In genomic region chr11:24324211-24324610, GRCh38 we compare ENCODE assay signal across 27 cellular contexts.
A peak's percentile ranks its signal among the peaks of the same experiment; 100 is the strongest.
DNase-seq lines count a peak whose midpoint lies in the region; ATAC-seq and TF ChIP-seq lines count a peak whose summit lies in the region.
"Had no signal": no experiment of that assay in that cellular context is flagged by ENCODE, and none has a peak within 500 bp of the region (broad histone marks: within the 10 kb centered on the region; RNA-seq: fewer than 3 reads in every experiment).

No MANE protein-coding gene starts in this region.

- H3K9me3 ChIP-seq in left lung: no peaks in the 10 kb centered on the region
- H3K9me3 ChIP-seq: BLaER1, breast epithelium, esophagus muscularis mucosa, gastrocnemius medialis, ovary, stomach, thyroid gland had no signal

- TF ChIP-seq CTCF in choroid plexus epithelial cell (conservative IDR thresholded peaks at IDR 0.05; ENCODE audit: low read depth, low read length): no peak
- no peak for TF ChIP-seq CTCF in mesothelial cell of epicardium (IDR thresholded peaks at IDR 0.05; ENCODE audit: unreplicated experiment)
- TF ChIP-seq CTCF in left lung (IDR thresholded peaks at IDR 0.05): no peak

- no peak overlapping the region for H3K4me3 ChIP-seq in choroid plexus epithelial cell (ENCODE audit: low read depth, low read length)
- no peak overlapping the region for H3K4me3 ChIP-seq in left lung
- H3K4me3 ChIP-seq: BLaER1, breast epithelium, esophagus muscularis mucosa, gastrocnemius medialis, ovary, stomach, thyroid gland had no signal

- H3K27ac Mint-ChIP-seq in mesothelial cell of epicardium: peak overlapping the region; percentile 57
- H3K27ac Mint-ChIP-seq: activated CD4-positive, alpha-beta T cell treated with anti-CD3 and anti-CD28 coated beads for 36 hours; natural killer cell treated with Interleukin-12 subunit alpha and Interleukin-12 subunit beta and Interleukin-15 and Interleukin-18, amount 100 ng/mL, for 72 hours had no signal

- DNase-seq in DMS53 (lab: John Stamatoyannopoulos, UW): peak; percentile 55
- DNase-seq in LHCN-M2 (ENCODE audit: low read depth): peak; percentile 51
- DNase-seq in choroid plexus epithelial cell (ENCODE audit: low read depth): peak; percentile 41
- no peak for DNase-seq in mesothelial cell of epicardium (ENCODE audit: low spot score in 2 of 2, unreplicated experiment in 2 of 2)
- no peak for DNase-seq in NCI-H2107 treated with DMSO at 0.1 percent for 48 hours (lab: John Stamatoyannopoulos, UW; ENCODE audit: unreplicated experiment)
- DNase-seq in left lung: no peak
- no peak for DNase-seq in activated effector memory CD4-positive, alpha-beta T cell treated with Interleukin-2 at 50 U/mL for 16 hours
- no peak for DNase-seq in KBM-7
- DNase-seq: activated CD4-positive, alpha-beta T cell treated with anti-CD3 and anti-CD28 coated beads for 36 hours; activated effector memory CD4-positive, alpha-beta T cell treated with anti-CD3 and anti-CD28 coated beads, Interleukin-2, amount 50 U/mL, for 16 hours; cortex of kidney; DMS79 treated with DMSO at 0.1 percent for 48 hours; gastrocnemius medialis; hippocampal formation; NCI-H2171 treated with DMSO at 0.1 percent for 48 hours; NCI-H510A treated with DMSO at 0.1 percent for 48 hours; ovary; Right ventricle myocardium superior; stimulated activated CD4-positive, alpha-beta T cell treated with anti-CD3 and anti-CD28 coated beads, Interleukin-2, amount 100 ng/mL, for 24 hours; stomach; T-helper 2 cell; thyroid gland had no signal

- intact Hi-C loops in left lung (cut with DNase I): no loop called here

- H3K36me3 Mint-ChIP-seq in mesothelial cell of epicardium: no peaks in the 10 kb centered on the region
- H3K36me3 Mint-ChIP-seq: natural killer cell treated with Interleukin-12 subunit alpha and Interleukin-12 subunit beta and Interleukin-15 and Interleukin-18, amount 100 ng/mL, for 72 hours had no signal

- H3K27me3 ChIP-seq in left lung: no peaks in the 10 kb centered on the region
- H3K27me3 ChIP-seq: BLaER1, breast epithelium, esophagus muscularis mucosa, gastrocnemius medialis, ovary, stomach, thyroid gland had no signal

- H3K4me1 ChIP-seq in left lung: no peaks in the 10 kb centered on the region
- H3K4me1 ChIP-seq: BLaER1, breast epithelium, esophagus muscularis mucosa, gastrocnemius medialis, stomach, thyroid gland had no signal

- no peaks in the 10 kb centered on the region for H3K27me3 Mint-ChIP-seq in mesothelial cell of epicardium (ENCODE audit: low read depth)
- H3K27me3 Mint-ChIP-seq: activated CD4-positive, alpha-beta T cell treated with anti-CD3 and anti-CD28 coated beads for 36 hours; natural killer cell treated with Interleukin-12 subunit alpha and Interleukin-12 subunit beta and Interleukin-15 and Interleukin-18, amount 100 ng/mL, for 72 hours had no signal

- peaks cover 8% of the 10 kb centered on the region for H3K9me3 Mint-ChIP-seq in mesothelial cell of epicardium
- H3K9me3 Mint-ChIP-seq: natural killer cell treated with Interleukin-12 subunit alpha and Interleukin-12 subunit beta and Interleukin-15 and Interleukin-18, amount 100 ng/mL, for 72 hours had no signal

- H3K4me1 Mint-ChIP-seq in mesothelial cell of epicardium: peaks cover 16% of the 10 kb centered on the region
- H3K4me1 Mint-ChIP-seq: activated CD4-positive, alpha-beta T cell treated with anti-CD3 and anti-CD28 coated beads for 36 hours had no signal

- H3K4me3 Mint-ChIP-seq in mesothelial cell of epicardium: no peak overlapping the region
- H3K4me3 Mint-ChIP-seq: activated CD4-positive, alpha-beta T cell treated with anti-CD3 and anti-CD28 coated beads for 36 hours; natural killer cell treated with Interleukin-12 subunit alpha and Interleukin-12 subunit beta and Interleukin-15 and Interleukin-18, amount 100 ng/mL, for 72 hours had no signal

- ATAC-seq in left lung: no peak
- ATAC-seq: activated CD4-positive, alpha-beta T cell treated with anti-CD3 and anti-CD28 coated beads for 36 hours; gastrocnemius medialis; HepG2; natural killer cell treated with Interleukin-12 subunit alpha and Interleukin-12 subunit beta and Interleukin-15 and Interleukin-18, amount 100 ng/mL, for 72 hours had no signal

- in situ Hi-C loops in KBM-7 (cut with MboI; ENCODE audit: low pct_unique_long_range_greater_than_20kb, low sequenced_read_pairs): no loop called here

- no peak overlapping the region for H3K27ac ChIP-seq in left lung
- H3K27ac ChIP-seq: BLaER1, breast epithelium, esophagus muscularis mucosa, gastrocnemius medialis, ovary, stomach, thyroid gland had no signal

- no peaks in the 10 kb centered on the region for H3K36me3 ChIP-seq in left lung
- H3K36me3 ChIP-seq: BLaER1, breast epithelium, esophagus muscularis mucosa, gastrocnemius medialis, ovary, stomach, thyroid gland had no signal

Comparison
In these comparisons a context has a peak if more than half of its experiments do, and no peak if none do; other contexts are left out.
1. DNase-seq: peak in DMS53 (single experiment), LHCN-M2 (single experiment) and choroid plexus epithelial cell (single experiment); none in mesothelial cell of epicardium (0 of 2), NCI-H2107 treated with DMSO at 0.1 percent for 48 hours (single experiment), left lung (0 of 2), activated effector memory CD4-positive, alpha-beta T cell treated with Interleukin-2 at 50 U/mL for 16 hours (single experiment) and KBM-7 (single experiment).